10 cellular contexts compared by ENCODE assay signal in genomic region chr1:170663441-170664282, GRCh38. TPM values are rescaled to one million over a fixed set of nuclear protein-coding genes. Genes with fewer than 3 reads are reported as not detected.
DNase-seq lines count a peak whose midpoint lies in the region; ATAC-seq and TF ChIP-seq lines count a peak whose summit lies in the region.
"Had no signal": no experiment of that assay in that cellular context is flagged by ENCODE, and none has a peak within 500 bp of the region (broad histone marks: within the 10 kb centered on the region; RNA-seq: fewer than 3 reads in every experiment).

PRRX1 (plus strand) TSS chr1:170664131; CDS start chr1:170664219, 88 bp downstream.

- DNase-seq in AG08396 (ENCODE audit: low spot score) (peak; percentile 40), PC-9 (no peak), fibroblast of peridontal ligament (ENCODE audit: extremely low read depth) (peak; percentile 84), erythroblast (lab: John Stamatoyannopoulos, UW) (no peak), NCI-H2107 (lab: John Stamatoyannopoulos, UW) (no peak), posterior cingulate gyrus (no peak)
- no peak for DNase-seq in effector memory CD8-positive, alpha-beta T cell
- DNase-seq: central memory CD4-positive, alpha-beta T cell; NCI-H1694 had no signal

- POLR2A ChIA-PET in PC-9 (lab: Charles Lee; ENCODE audit: unreplicated experiment) = no interaction called here

- no peaks in the 10 kb centered on the region for H3K9me3 Mint-ChIP-seq in effector memory CD8-positive, alpha-beta T cell

- no peak for ATAC-seq in effector memory CD8-positive, alpha-beta T cell (replicated peaks)

- peaks cover 4 to 26% of the 10 kb centered on the region in 2 donors for H3K4me1 Mint-ChIP-seq in effector memory CD8-positive, alpha-beta T cell (ENCODE audit: low read depth in 2 of 2)

- H3K27me3 ChIP-seq in PC-9 (ENCODE audit: insufficient read depth, low read depth) = peaks cover 8% of the 10 kb centered on the region
- peaks cover 94% of the 10 kb centered on the region for H3K27me3 ChIP-seq in neuron (ENCODE audit: insufficient read depth, low read length)

- H3K9me3 ChIP-seq in PC-9 (ENCODE audit: insufficient read depth, low read depth) = no peaks in the 10 kb centered on the region
- H3K9me3 ChIP-seq in neuron (ENCODE audit: low read length) = peaks cover 2% of the 10 kb centered on the region

- no peaks in the 10 kb centered on the region for H3K9me2 ChIP-seq in PC-9 (ENCODE audit: insufficient read depth)

- H3K27ac ChIP-seq in PC-9 = no peak within 1 kb of the TSS

- CTCF ChIA-PET in PC-9 (lab: Charles Lee) = no interaction called here

- no peaks in the 10 kb centered on the region for H4K20me1 ChIP-seq in PC-9 (ENCODE audit: insufficient read depth)

- peak within 1 kb of the TSS; percentile 59 for H3K4me2 ChIP-seq in PC-9

- no peaks in the 10 kb centered on the region for H3K79me2 ChIP-seq in PC-9 (ENCODE audit: low read depth)

- H3K27me3 Mint-ChIP-seq in effector memory CD8-positive, alpha-beta T cell = peaks cover 78 to 98% of the 10 kb centered on the region in 2 donors

- no peak for TF ChIP-seq CTCF in PC-9 (conservative IDR thresholded peaks at IDR 0.05)

- no peaks in the 10 kb centered on the region for H3F3A ChIP-seq in PC-9 (ENCODE audit: insufficient read depth, low read depth)

- H3K4me1 ChIP-seq in PC-9 (replicated peaks; ENCODE audit: insufficient read depth) = no peaks in the 10 kb centered on the region
- peaks cover 13% of the 10 kb centered on the region for H3K4me1 ChIP-seq in neuron (ENCODE audit: insufficient read depth, low read length)

- no peaks in the 10 kb centered on the region for H3K36me3 ChIP-seq in PC-9 (ENCODE audit: low read depth)
- H3K36me3 ChIP-seq in neuron (ENCODE audit: insufficient read depth, low read length) = no peaks in the 10 kb centered on the region

- H2AFZ ChIP-seq in PC-9 (peak within 1 kb of the TSS; percentile 69), neuron (ENCODE audit: low read depth, low read length) (peak within 1 kb of the TSS; percentile 66)

- BruUV-seq in PC-9 (replicated peaks; lab: Mats Ljungman, UMichigan) = no TSS peak

- TF ChIP-seq POLR2A in erythroblast (IDR thresholded peaks at IDR 0.05; ENCODE audit: low read length) = no peak

- H3K4me3 ChIP-seq in PC-9 = peak within 1 kb of the TSS; percentile 21; the same call in 1 of the 2 replicates
- H3K4me3 ChIP-seq in neuron (ENCODE audit: low read length) = peak within 1 kb of the TSS; percentile 43

- intact Hi-C loops in PC-9 (cut with micrococcal nuclease; ENCODE audit: unreplicated experiment) = no loop called here
- intact Hi-C loops in posterior cingulate gyrus (cut with DNase I) = loop anchor here (10.0 kb wide), 1 partner anchor 79 kb away; no protein-coding TSS in a partner anchor

- H3K4me3 Mint-ChIP-seq in effector memory CD8-positive, alpha-beta T cell = peak within 1 kb of the TSS in 1 of 2 donors; percentile 38

- no peaks in the 10 kb centered on the region for H3K36me3 Mint-ChIP-seq in effector memory CD8-positive, alpha-beta T cell (ENCODE audit: insufficient read depth)

- H3K27ac Mint-ChIP-seq in effector memory CD8-positive, alpha-beta T cell = no peak within 1 kb of the TSS

RNA-seq across cellular contexts. Expression of gene PRRX1, which starts in this region (rescaled TPM):
- total RNA-seq in PC-9 (2021) = not detected in 2 replicates

Comparison
In these comparisons a context has a peak if more than half of its experiments do, and no peak if none do; other contexts are left out.
1. DNase-seq: peak in AG08396 (single experiment) and fibroblast of peridontal ligament (single experiment); none in PC-9 (0 of 2), erythroblast (0 of 2), NCI-H2107 (single experiment), posterior cingulate gyrus (0 of 10) and effector memory CD8-positive, alpha-beta T cell (0 of 3).